Comparison of ENCODE assay signal across 1 cellular context in genomic region chr4:142846729-142847606, GRCh38.
TF ChIP-seq lines count a peak whose summit lies in the region.

No MANE protein-coding gene starts in this region.

TF ChIP-seq in H1, 55 proteins besides CTCF, POLR2A, EP300 and RAD21:
- TF ChIP-seq SIRT6 (IDR thresholded peaks at IDR 0.05; ENCODE audit: low read length) = no peak
- no peak for TF ChIP-seq KDM5A (IDR thresholded peaks at IDR 0.05; ENCODE audit: low read length)
- no peak for TF ChIP-seq TBP (IDR thresholded peaks at IDR 0.05; ENCODE audit: low read depth, low read length)
- 0 out of 2 replicates have a peak, but pooled peaks have one; percentile 24 for TF ChIP-seq BACH1 (IDR thresholded peaks at IDR 0.05; ENCODE audit: low read length)
- TF ChIP-seq EZH2 (IDR thresholded peaks at IDR 0.05; ENCODE audit: low read depth, low read length, severe bottlenecking) = peak; percentile 50
- TF ChIP-seq TAF7 (optimal IDR thresholded peaks at IDR 0.05; ENCODE audit: borderline replicate concordance, low read depth, low read length) = no peak
- no peak for TF ChIP-seq CEBPB (IDR thresholded peaks at IDR 0.05; ENCODE audit: low read depth, low read length)
- TF ChIP-seq ASH2L (IDR thresholded peaks at IDR 0.05; ENCODE audit: low read length) = no peak
- no peak for TF ChIP-seq HDAC2 (IDR thresholded peaks at IDR 0.05; ENCODE audit: borderline replicate concordance in 1 of 2, low read depth in 2 of 2, low read length in 2 of 2)
- TF ChIP-seq CREB1 (IDR thresholded peaks at IDR 0.05) = no peak
- peak; percentile 9 for TF ChIP-seq KDM4A (IDR thresholded peaks at IDR 0.05; ENCODE audit: low read depth, low read length, severe bottlenecking)
- TF ChIP-seq FOSL1 (IDR thresholded peaks at IDR 0.05; ENCODE audit: insufficient read depth, low read depth, low read length) = no peak
- TF ChIP-seq SUZ12 (IDR thresholded peaks at IDR 0.05; ENCODE audit: low read length) = peak; percentile 73; the same call in 1 of the 2 replicates
